Comparison of ENCODE assay signal across 14 cellular contexts in the genomic region with DNA sequence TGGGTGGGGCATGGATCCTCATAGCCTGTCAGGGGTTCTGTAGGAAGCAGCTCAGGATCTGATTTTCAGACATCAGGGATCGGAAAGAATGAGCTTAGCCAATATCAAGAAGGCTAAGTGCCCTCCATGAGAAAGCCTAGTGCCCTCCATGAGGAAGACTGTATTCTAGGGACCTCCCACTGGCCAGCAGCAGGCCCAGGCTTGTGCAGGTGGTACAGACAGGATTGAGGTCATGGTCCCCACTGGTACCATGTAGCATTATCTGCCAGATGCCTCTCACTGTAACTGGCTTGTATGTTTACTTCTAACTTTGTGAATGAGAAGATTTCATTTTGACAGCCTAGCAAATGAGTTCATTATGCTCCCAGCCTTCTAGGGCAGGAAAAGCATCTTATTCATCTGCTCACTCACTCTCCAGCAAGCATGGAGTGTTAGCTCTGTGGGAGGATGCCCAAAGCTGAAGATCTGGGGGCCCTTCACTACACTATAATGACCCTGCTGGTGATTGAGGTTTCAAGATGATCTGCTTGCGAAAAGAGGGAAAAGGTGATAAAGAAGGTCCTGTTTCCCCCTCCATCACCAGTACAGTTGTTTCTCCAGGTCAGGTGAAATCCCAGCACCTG. TPM values are rescaled to one million over a fixed set of nuclear protein-coding genes. Genes with fewer than 3 reads are reported as not detected.
A peak's percentile ranks its signal among the peaks of the same experiment; 100 is the strongest.
DNase-seq lines count a peak whose midpoint lies in the region; ATAC-seq and TF ChIP-seq lines count a peak whose summit lies in the region.
"Had no signal": no experiment of that assay in that cellular context is flagged by ENCODE, and none has a peak within 500 bp of the region (broad histone marks: within the 10 kb centered on the region; RNA-seq: fewer than 3 reads in every experiment).

No MANE protein-coding gene starts in this region.

- CTCF ChIA-PET in activated naive CD4-positive, alpha-beta T cell treated with anti-CD3 and anti-CD28 coated beads for 36 hours (lab: Charles Lee): interaction anchor here (0.6 kb wide), 2 partner anchors 11 to 12 kb away, joined by 4 to 7 read pairs; no protein-coding TSS in a partner anchor
- CTCF ChIA-PET in Caco-2 (lab: Charles Lee): no interaction called here

- DNase-seq in activated naive CD4-positive, alpha-beta T cell treated with anti-CD3 and anti-CD28 coated beads for 36 hours: no peak
- no peak for DNase-seq in activated naive CD4-positive, alpha-beta T cell treated with anti-CD3 and anti-CD28 coated beads, Interleukin-2, amount 50 U/mL, for 16 hours
- DNase-seq in NCI-H146 treated with DMSO at 0.1 percent for 48 hours (lab: John Stamatoyannopoulos, UW; ENCODE audit: unreplicated experiment) (peak; percentile 74), KG1 (lab: John Stamatoyannopoulos, UW) (no peak), transverse colon (no peak), Caco-2 (no peak)
- DNase-seq in stimulated activated naive B cell treated with anti-CD40 and anti-IgM and Interleukin-4, amounts not matched to agents 10 μg/mL and 1 μg/mL and 100 μg/mL, for 72 hours: no peak
- DNase-seq: left lung, MM.1S, NCI-H2171, trophoblast cell had no signal

- in situ Hi-C loops in transverse colon (cut with MboI; ENCODE audit: low pct_ligation_motif_present in 1 of 4, low pct_unique_long_range_greater_than_20kb in 1 of 4, low sequenced_read_pairs in 3 of 4): no loop called here

- POLR2A ChIA-PET in Caco-2 (lab: Charles Lee): no interaction called here

- no peak for TF ChIP-seq POLR2A in transverse colon (IDR thresholded peaks at IDR 0.05)

- H3K4me3 Mint-ChIP-seq in activated naive CD4-positive, alpha-beta T cell treated with anti-CD3 and anti-CD28 coated beads for 36 hours: no peak overlapping the region
- no peak overlapping the region for H3K4me3 Mint-ChIP-seq in stimulated activated naive B cell treated with anti-CD40 and anti-IgM and Interleukin-4, amounts not matched to agents 10 μg/mL and 1 μg/mL and 100 μg/mL, for 72 hours
- no peak overlapping the region for H3K4me3 Mint-ChIP-seq in Caco-2 (ENCODE audit: unreplicated experiment)

- H3K9me3 Mint-ChIP-seq in activated naive CD4-positive, alpha-beta T cell treated with anti-CD3 and anti-CD28 coated beads for 36 hours: no peaks in the 10 kb centered on the region
- peaks cover 0 to 4% of the 10 kb centered on the region in 2 donors for H3K9me3 Mint-ChIP-seq in stimulated activated naive B cell treated with anti-CD40 and anti-IgM and Interleukin-4, amounts not matched to agents 10 μg/mL and 1 μg/mL and 100 μg/mL, for 72 hours
- H3K9me3 Mint-ChIP-seq in Caco-2 (ENCODE audit: unreplicated experiment): no peaks in the 10 kb centered on the region

- peaks cover 21% of the 10 kb centered on the region for H3K27me3 Mint-ChIP-seq in activated naive CD4-positive, alpha-beta T cell treated with anti-CD3 and anti-CD28 coated beads for 36 hours (ENCODE audit: low read depth)
- peaks cover 20 to 58% of the 10 kb centered on the region in 2 donors for H3K27me3 Mint-ChIP-seq in stimulated activated naive B cell treated with anti-CD40 and anti-IgM and Interleukin-4, amounts not matched to agents 10 μg/mL and 1 μg/mL and 100 μg/mL, for 72 hours
- peaks cover 13% of the 10 kb centered on the region for H3K27me3 Mint-ChIP-seq in Caco-2 (ENCODE audit: insufficient read depth, unreplicated experiment)

- peak overlapping the region; percentile 56 for H3K27ac Mint-ChIP-seq in activated naive CD4-positive, alpha-beta T cell treated with anti-CD3 and anti-CD28 coated beads for 36 hours
- H3K27ac Mint-ChIP-seq in stimulated activated naive B cell treated with anti-CD40 and anti-IgM and Interleukin-4, amounts not matched to agents 10 μg/mL and 1 μg/mL and 100 μg/mL, for 72 hours: no peak overlapping the region
- no peak overlapping the region for H3K27ac Mint-ChIP-seq in Caco-2 (ENCODE audit: unreplicated experiment)

- peaks cover 11% of the 10 kb centered on the region for H3K4me1 Mint-ChIP-seq in activated naive CD4-positive, alpha-beta T cell treated with anti-CD3 and anti-CD28 coated beads for 36 hours (ENCODE audit: low read depth)
- peaks cover 17 to 19% of the 10 kb centered on the region in 2 donors for H3K4me1 Mint-ChIP-seq in stimulated activated naive B cell treated with anti-CD40 and anti-IgM and Interleukin-4, amounts not matched to agents 10 μg/mL and 1 μg/mL and 100 μg/mL, for 72 hours
- peaks cover 11% of the 10 kb centered on the region for H3K4me1 Mint-ChIP-seq in Caco-2 (ENCODE audit: low read depth, unreplicated experiment)

- intact Hi-C loops in activated naive CD4-positive, alpha-beta T cell treated with anti-CD3 and anti-CD28 coated beads for 36 hours (cut with micrococcal nuclease): no loop called here
- intact Hi-C loops in transverse colon (cut with DNase I; ENCODE audit: low total_unique reads): no loop called here
- intact Hi-C loops in Caco-2 (cut with micrococcal nuclease; ENCODE audit: unreplicated experiment): no loop called here

- no peak overlapping the region for H3K4me3 ChIP-seq in transverse colon
- no peak overlapping the region for H3K4me3 ChIP-seq in Caco-2 (ENCODE audit: low read depth, low read length)
- H3K4me3 ChIP-seq: left lung had no signal

- 40 to 79% methylated on average over 1 to 2 of the region's 2 CpGs for WGBS in transverse colon (ENCODE audit: low coverage in 1 of 2), 2 donors

- no peak for TF ChIP-seq EP300 in transverse colon (IDR thresholded peaks at IDR 0.05; ENCODE audit: low read depth)

- ATAC-seq in GM21717 (IDR thresholded peaks at IDR 0.05; ENCODE audit: unreplicated experiment): peak; percentile 20
- ATAC-seq in stimulated activated naive B cell treated with anti-CD40 and anti-IgM and Interleukin-4, amounts not matched to agents 10 μg/mL and 1 μg/mL and 100 μg/mL, for 72 hours (replicated peaks): peak; percentile 25 to 44
- ATAC-seq: left lung; naive thymus-derived CD4-positive, alpha-beta T cell had no signal

- no TSS peak for BruUV-seq in Caco-2 (replicated peaks; lab: Mats Ljungman, UMichigan)

- H3K4me1 ChIP-seq in transverse colon (peaks cover 0 to 5% (median 0%) of the 10 kb centered on the region in 4 donors), Caco-2 (no peaks in the 10 kb centered on the region)
- H3K4me1 ChIP-seq: left lung had no signal

- no peak overlapping the region for H3K27ac ChIP-seq in transverse colon
- H3K27ac ChIP-seq: left lung had no signal

- no peak for TF ChIP-seq CTCF in transverse colon (IDR thresholded peaks at IDR 0.05)
- no peak for TF ChIP-seq CTCF in Caco-2 (IDR thresholded peaks at IDR 0.05; ENCODE audit: insufficient read depth in 1 of 2, low read depth in 1 of 2, low read length in 1 of 2, severe bottlenecking in 1 of 2, unreplicated experiment in 1 of 2)

- H3K36me3 ChIP-seq in transverse colon: no peaks in the 10 kb centered on the region
- no peaks in the 10 kb centered on the region for H3K36me3 ChIP-seq in Caco-2 (ENCODE audit: control insufficient read depth, insufficient read depth, low read length)
- H3K36me3 ChIP-seq: left lung had no signal

- H3K9me3 ChIP-seq in transverse colon (no peaks in the 10 kb centered on the region), Caco-2 (no peaks in the 10 kb centered on the region)
- H3K9me3 ChIP-seq: left lung had no signal

- H3K27me3 ChIP-seq in transverse colon (peaks cover 7% of the 10 kb centered on the region), Caco-2 (replicated peaks; ENCODE audit: control insufficient read depth, insufficient read depth, low read length) (no peaks in the 10 kb centered on the region; the same call in 1 of the 2 replicates)

- no peaks in the 10 kb centered on the region for H3K36me3 Mint-ChIP-seq in activated naive CD4-positive, alpha-beta T cell treated with anti-CD3 and anti-CD28 coated beads for 36 hours (ENCODE audit: low read depth)
- peaks cover 3 to 8% of the 10 kb centered on the region in 2 donors for H3K36me3 Mint-ChIP-seq in stimulated activated naive B cell treated with anti-CD40 and anti-IgM and Interleukin-4, amounts not matched to agents 10 μg/mL and 1 μg/mL and 100 μg/mL, for 72 hours
- no peaks in the 10 kb centered on the region for H3K36me3 Mint-ChIP-seq in Caco-2 (ENCODE audit: insufficient read depth, unreplicated experiment)

RNA-seq across cellular contexts. Expression of a gene that starts 7.5 kb away (rescaled TPM):
- total RNA-seq in activated naive CD4-positive, alpha-beta T cell treated with anti-CD3 and anti-CD28 coated beads for 36 hours: under 1 TPM in 1 of 2 experiments, not detected in 1; 0.32 TPM
- total RNA-seq in transverse colon: 1 to 10 TPM in 2 of 4 donors, under 1 TPM in 2; 0.82 to 2.2 (median 1.2) TPM
- total RNA-seq in Caco-2 (2022): 2.3 and 4.6 TPM in 2 replicates
- total RNA-seq: SK-MEL-5 had no signal
